Comparison of ENCODE assay signal across 25 cellular contexts in genomic region chr13:44346534-44346933, GRCh38.
"Had no signal": no experiment of that assay in that cellular context is flagged by ENCODE, and none has a peak within 500 bp of the region (broad histone marks: within the 10 kb centered on the region; RNA-seq: fewer than 3 reads in every experiment).

No MANE protein-coding gene starts in this region.

- ATAC-seq: stimulated activated effector memory CD8-positive, alpha-beta T cell treated with anti-CD3 and anti-CD28 coated beads, Interleukin-12 subunit alpha, Interleukin-12 subunit beta, amount 100 ng/mL, for 72 hours; stimulated activated memory B cell treated with anti-CD40 and anti-IgM and Interleukin-4, amounts not matched to agents 10 μg/mL and 1 μg/mL and 100 μg/mL, for 72 hours; stimulated activated naive B cell treated with anti-CD40 and anti-IgM and Interleukin-4, amounts not matched to agents 10 μg/mL and 1 μg/mL and 100 μg/mL, for 72 hours; stimulated activated naive CD8-positive, alpha-beta T cell treated with anti-CD3 and anti-CD28 coated beads, Interleukin-15, amount 100 ng/mL, for 72 hours; stimulated activated naive CD8-positive, alpha-beta T cell treated with anti-CD3 and anti-CD28 coated beads, Interleukin-15, Interleukin-2, amounts not matched to agents 100 U/mL and 50 U/mL, for 24 hours; upper lobe of right lung had no signal

- DNase-seq: stimulated activated CD4-positive, alpha-beta T cell treated with anti-CD3 and anti-CD28 coated beads, Interleukin-2, amount 100 ng/mL, for 48 hours; stimulated activated CD4-positive, alpha-beta T cell treated with anti-CD3 and anti-CD28 coated beads, Interleukin-4, amount 100 ng/mL, for 1 hour; stimulated activated CD4-positive, alpha-beta T cell treated with anti-CD3 and anti-CD28 coated beads, Interleukin-4, amount 100 ng/mL, for 24 hours; stimulated activated CD4-positive, alpha-beta T cell treated with anti-CD3 and anti-CD28 coated beads, Interleukin-4, amount 100 ng/mL, for 4 hours; stimulated activated CD8-positive, alpha-beta memory T cell treated with anti-CD3 and anti-CD28 coated beads, Interleukin-4, amount 100 ng/mL, for 48 hours; stimulated activated naive B cell treated with anti-CD40 and anti-IgM and Interleukin-4, amounts not matched to agents 10 μg/mL and 1 μg/mL and 100 μg/mL, for 72 hours; stimulated activated naive CD4-positive, alpha-beta T cell; stimulated activated naive CD4-positive, alpha-beta T cell treated with Interleukin-2 at 50 U/mL for 16 hours; stimulated activated naive CD8-positive, alpha-beta T cell treated with anti-CD3 and anti-CD28 coated beads, Interleukin-15, amount 100 ng/mL, for 72 hours; stimulated activated naive CD8-positive, alpha-beta T cell treated with anti-CD3 and anti-CD28 coated beads, Interleukin-15, Interleukin-2, amounts not matched to agents 100 U/mL and 50 U/mL, for 24 hours; stomach; substantia nigra; testis; thyroid gland; tibial artery; transverse colon; upper lobe of left lung; upper lobe of right lung; uterus had no signal

- H3K4me3 ChIP-seq: stomach, suprapubic skin, testis, thoracic aorta, thyroid gland, tibial artery, tibial nerve, transverse colon, upper lobe of left lung, upper lobe of right lung, uterus, vagina had no signal

- H3K27ac ChIP-seq: suprapubic skin, testis, thoracic aorta, thyroid gland, tibial artery, tibial nerve, transverse colon, upper lobe of left lung, upper lobe of right lung, uterus, vagina had no signal

- H3K9me3 ChIP-seq: stomach, suprapubic skin, testis, thoracic aorta, thyroid gland, tibial artery, tibial nerve, transverse colon, upper lobe of left lung, upper lobe of right lung, uterus, vagina had no signal

- H3K36me3 ChIP-seq: stomach, suprapubic skin, thoracic aorta, thyroid gland, tibial artery, tibial nerve, transverse colon, upper lobe of left lung, upper lobe of right lung, uterus, vagina had no signal

- H3K4me1 ChIP-seq: testis, tibial artery, tibial nerve, uterus, vagina had no signal

- H3K27me3 ChIP-seq: stomach, suprapubic skin, testis, thyroid gland, tibial artery, tibial nerve, transverse colon, upper lobe of left lung, upper lobe of right lung, uterus, vagina had no signal
